Comparison of ENCODE assay signal across 8 cellular contexts in the genomic region with DNA sequence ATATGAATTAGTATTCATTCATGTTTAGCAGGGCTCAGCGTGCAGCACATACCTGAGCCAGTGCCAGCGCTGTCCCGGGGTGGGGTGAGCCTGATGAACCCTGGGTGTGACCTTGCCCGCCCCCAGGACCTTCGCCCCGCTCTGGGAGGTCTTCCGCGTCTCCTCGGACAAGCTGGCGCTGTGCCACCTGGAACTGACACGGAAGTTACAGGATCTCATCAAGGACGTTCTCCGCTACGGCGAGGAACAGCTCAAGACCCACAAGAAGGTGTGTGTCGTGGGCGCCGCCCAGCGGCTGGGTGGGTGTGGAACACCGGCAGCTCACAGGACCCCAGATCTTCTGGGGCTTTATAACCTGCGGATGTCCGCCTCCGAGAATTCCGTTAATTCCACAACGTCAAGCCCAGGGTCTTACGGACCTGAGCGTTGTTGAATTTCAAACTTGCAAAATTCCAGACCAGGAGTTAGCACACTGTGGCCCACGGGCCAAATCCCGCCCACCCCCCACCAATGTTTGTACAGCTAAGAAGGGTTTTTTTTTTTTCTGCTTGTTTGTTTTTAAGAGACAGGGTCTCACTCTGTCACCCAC. TPM values are rescaled to one million over a fixed set of nuclear protein-coding genes. Genes with fewer than 3 reads are reported as not detected.
A peak's percentile ranks its signal among the peaks of the same experiment; 100 is the strongest.
DNase-seq lines count a peak whose midpoint lies in the region; ATAC-seq and TF ChIP-seq lines count a peak whose summit lies in the region.

No MANE protein-coding gene starts in this region.

- no peaks in the 10 kb centered on the region for H3K27me3 ChIP-seq in neural cell (ENCODE audit: insufficient read depth, low read depth, low read length)

- no peaks in the 10 kb centered on the region for H3K9me3 ChIP-seq in neural cell (ENCODE audit: low read length)

- peak; percentile 77 for ATAC-seq in activated B cell treated with CpG ODN at 0.5 μM for 24 hours (ENCODE audit: low read depth)
- no peak for ATAC-seq in HG03442 (IDR thresholded peaks at IDR 0.05; ENCODE audit: unreplicated experiment)
- ATAC-seq in GM21619 (IDR thresholded peaks at IDR 0.05; ENCODE audit: unreplicated experiment) = no peak

- no peak overlapping the region for H3K27ac ChIP-seq in neural cell (ENCODE audit: low read length)

- no peaks in the 10 kb centered on the region for H3K36me3 ChIP-seq in neural cell (ENCODE audit: insufficient read depth, low read length)

- H3K4me3 ChIP-seq in fibroblast of villous mesenchyme (ENCODE audit: low read depth, low read length) = peak overlapping the region; percentile 39
- H3K4me3 ChIP-seq in neural cell (ENCODE audit: low read length) = no peak overlapping the region

- intact Hi-C loops in activated B cell treated with CpG ODN at 0.5 μM for 24 hours (cut with micrococcal nuclease) = loop anchor here (1.0 to 2.0 kb wide), 4 partner anchors 11 to 160 kb away; no protein-coding TSS in a partner anchor

- peaks cover 23% of the 10 kb centered on the region for H3K4me1 Mint-ChIP-seq in activated B cell treated with CpG ODN at 0.5 μM for 24 hours

- POLR2A ChIA-PET in activated B cell treated with CpG ODN at 0.5 μM for 24 hours (lab: Charles Lee) = interaction anchor here (0.5 to 2.4 kb wide), 16 partner anchors 9 to 1902 kb away, joined by 3 to 17 read pairs (median 5); partner anchors contain the start of genes AP1M1, FCHO1, JAK3 and MAP1S

- H3K36me3 Mint-ChIP-seq in activated B cell treated with CpG ODN at 0.5 μM for 24 hours (ENCODE audit: low read depth) = peaks cover 71% of the 10 kb centered on the region

- TF ChIP-seq EP300 in neural cell (conservative IDR thresholded peaks at IDR 0.05; ENCODE audit: poor library complexity, severe bottlenecking) = no peak

- H3K4me2 ChIP-seq in neural cell (ENCODE audit: low read length) = no peak overlapping the region

- no peak overlapping the region for H3K4me3 Mint-ChIP-seq in activated B cell treated with CpG ODN at 0.5 μM for 24 hours

- H3K9ac ChIP-seq in neural cell (ENCODE audit: low read length) = no peak overlapping the region

- CTCF ChIA-PET in activated B cell treated with CpG ODN at 0.5 μM for 24 hours (lab: Charles Lee) = interaction anchor here (0.7 to 5.5 kb wide), 22 partner anchors 9 to 269 kb away, joined by 3 to 81 read pairs (median 6); partner anchors contain the start of genes FCHO1 and MAP1S

- no peaks in the 10 kb centered on the region for H3K79me2 ChIP-seq in neural cell (replicated peaks; ENCODE audit: insufficient read depth, low read length)

- H3K27me3 Mint-ChIP-seq in activated B cell treated with CpG ODN at 0.5 μM for 24 hours = no peaks in the 10 kb centered on the region

- H4K20me1 ChIP-seq in neural cell (ENCODE audit: insufficient read depth) = no peaks in the 10 kb centered on the region

- peak; percentile 46 for DNase-seq in activated CD8-positive, alpha-beta memory T cell treated with anti-CD3 and anti-CD28 coated beads, Interleukin-2, amount 50 U/mL, for 4 hours
- no peak for DNase-seq in activated CD8-positive, alpha-beta memory T cell treated with anti-CD3 and anti-CD28 coated beads for 24 hours
- DNase-seq in NCI-H2029 (lab: John Stamatoyannopoulos, UW) (peak; percentile 88), activated B cell treated with CpG ODN at 0.5 μM for 24 hours (peak; percentile 57), fibroblast of villous mesenchyme (ENCODE audit: low read depth) (peak; percentile 80)

- no peaks in the 10 kb centered on the region for H3F3A ChIP-seq in neural cell (ENCODE audit: insufficient read depth, low read length, poor library complexity, severe bottlenecking)

- H3K27ac Mint-ChIP-seq in activated B cell treated with CpG ODN at 0.5 μM for 24 hours = no peak overlapping the region

- no peaks in the 10 kb centered on the region for H3K9me2 ChIP-seq in neural cell (ENCODE audit: insufficient read depth, low read length)

- TF ChIP-seq CTCF in activated B cell treated with CpG ODN at 0.5 μM for 24 hours (IDR thresholded peaks at IDR 0.05) = no peak
- TF ChIP-seq CTCF in fibroblast of villous mesenchyme (IDR thresholded peaks at IDR 0.05; ENCODE audit: insufficient read depth, low read depth, low read length) = peak; percentile 97
- peak; percentile 48 for TF ChIP-seq CTCF in neural cell (IDR thresholded peaks at IDR 0.05; ENCODE audit: poor library complexity, severe bottlenecking)

- peak; percentile 36 for TF ChIP-seq RAD21 in neural cell (conservative IDR thresholded peaks at IDR 0.05)

- H3K9me3 Mint-ChIP-seq in activated B cell treated with CpG ODN at 0.5 μM for 24 hours = no peaks in the 10 kb centered on the region

- no peak overlapping the region for H2AFZ ChIP-seq in neural cell (ENCODE audit: low read depth, low read length)

TF ChIP-seq in neural cell, 6 proteins besides CTCF, POLR2A, EP300 and RAD21:
- TF ChIP-seq TAF1 (IDR thresholded peaks at IDR 0.05; ENCODE audit: low read depth) (no peak), MXI1 (conservative IDR thresholded peaks at IDR 0.05; ENCODE audit: poor library complexity, severe bottlenecking) (no peak), POLR2AphosphoS5 (IDR thresholded peaks at IDR 0.05) (no peak), EZH2 (IDR thresholded peaks at IDR 0.05; ENCODE audit: borderline replicate concordance, insufficient read depth, low read length, poor library complexity, severe bottlenecking) (no peak)
- TF ChIP-seq, protein P1, sequence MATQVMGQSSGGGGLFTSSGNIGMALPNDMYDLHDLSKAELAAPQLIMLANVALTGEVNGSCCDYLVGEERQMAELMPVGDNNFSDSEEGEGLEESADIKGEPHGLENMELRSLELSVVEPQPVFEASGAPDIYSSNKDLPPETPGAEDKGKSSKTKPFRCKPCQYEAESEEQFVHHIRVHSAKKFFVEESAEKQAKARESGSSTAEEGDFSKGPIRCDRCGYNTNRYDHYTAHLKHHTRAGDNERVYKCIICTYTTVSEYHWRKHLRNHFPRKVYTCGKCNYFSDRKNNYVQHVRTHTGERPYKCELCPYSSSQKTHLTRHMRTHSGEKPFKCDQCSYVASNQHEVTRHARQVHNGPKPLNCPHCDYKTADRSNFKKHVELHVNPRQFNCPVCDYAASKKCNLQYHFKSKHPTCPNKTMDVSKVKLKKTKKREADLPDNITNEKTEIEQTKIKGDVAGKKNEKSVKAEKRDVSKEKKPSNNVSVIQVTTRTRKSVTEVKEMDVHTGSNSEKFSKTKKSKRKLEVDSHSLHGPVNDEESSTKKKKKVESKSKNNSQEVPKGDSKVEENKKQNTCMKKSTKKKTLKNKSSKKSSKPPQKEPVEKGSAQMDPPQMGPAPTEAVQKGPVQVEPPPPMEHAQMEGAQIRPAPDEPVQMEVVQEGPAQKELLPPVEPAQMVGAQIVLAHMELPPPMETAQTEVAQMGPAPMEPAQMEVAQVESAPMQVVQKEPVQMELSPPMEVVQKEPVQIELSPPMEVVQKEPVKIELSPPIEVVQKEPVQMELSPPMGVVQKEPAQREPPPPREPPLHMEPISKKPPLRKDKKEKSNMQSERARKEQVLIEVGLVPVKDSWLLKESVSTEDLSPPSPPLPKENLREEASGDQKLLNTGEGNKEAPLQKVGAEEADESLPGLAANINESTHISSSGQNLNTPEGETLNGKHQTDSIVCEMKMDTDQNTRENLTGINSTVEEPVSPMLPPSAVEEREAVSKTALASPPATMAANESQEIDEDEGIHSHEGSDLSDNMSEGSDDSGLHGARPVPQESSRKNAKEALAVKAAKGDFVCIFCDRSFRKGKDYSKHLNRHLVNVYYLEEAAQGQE (IDR thresholded peaks at IDR 0.05; ENCODE audit: borderline replicate concordance) = no peak

RNA-seq across cellular contexts. Expression of gene FCHO1, which starts 15.4 kb away (rescaled TPM):
- total RNA-seq in activated B cell treated with CpG ODN at 0.5 μM for 24 hours (81.8 and 103 TPM in 2 replicates), fibroblast of villous mesenchyme (0.43 and 0.64 TPM in 2 replicates)
- polyA plus RNA-seq in neural cell = 31.4 and 39.7 TPM in 2 replicates
- 29.4 and 37.7 TPM in 2 replicates for polyA minus RNA-seq in neural cell

RNA-seq across cellular contexts. Expression of gene B3GNT3, which starts 28.3 kb away (rescaled TPM):
- not detected in 2 replicates for total RNA-seq in activated B cell treated with CpG ODN at 0.5 μM for 24 hours
- total RNA-seq in fibroblast of villous mesenchyme = not detected in 2 replicates
- not detected in 2 replicates for polyA plus RNA-seq in neural cell
- polyA minus RNA-seq in neural cell = not detected in 2 replicates

RNA-seq across cellular contexts. Expression of gene MAP1S, which starts 47.4 kb away (rescaled TPM):
- total RNA-seq in activated B cell treated with CpG ODN at 0.5 μM for 24 hours = 65.6 and 80.5 TPM in 2 replicates
- 14.8 and 15.1 TPM in 2 replicates for total RNA-seq in fibroblast of villous mesenchyme
- 5.8 and 14.0 TPM in 2 replicates for polyA plus RNA-seq in neural cell
- 30.9 and 37.0 TPM in 2 replicates for polyA minus RNA-seq in neural cell

RNA-seq across cellular contexts. Expression of gene INSL3, which starts 54.7 kb away (rescaled TPM):
- total RNA-seq in activated B cell treated with CpG ODN at 0.5 μM for 24 hours (3.6 and 4.1 TPM in 2 replicates), fibroblast of villous mesenchyme (not detected in 2 replicates)
- polyA plus RNA-seq in neural cell = not detected in 2 replicates
- not detected in 2 replicates for polyA minus RNA-seq in neural cell

Comparison
In these comparisons a context has a peak if more than half of its experiments do, and no peak if none do; other contexts are left out.
1. RNA of gene FCHO1, which starts 15.4 kb away (total RNA-seq): 81.8 to 103 TPM in activated B cell treated with CpG ODN at 0.5 μM for 24 hours; 0.43 to 0.64 TPM in fibroblast of villous mesenchyme; every median in the first group is over 10 times any median in the second.